Comparison of ENCODE assay signal across 1 cellular context in genomic region chr2:191270303-191271178, GRCh38.
TF ChIP-seq lines count a peak whose summit lies in the region.

No MANE protein-coding gene starts in this region.

TF ChIP-seq in WTC11, 78 proteins besides CTCF, POLR2A, EP300 and RAD21 (continued from another document):
- TF ChIP-seq ZNF512 (CRISPR knock-in tag; IDR thresholded peaks at IDR 0.05; ENCODE audit: borderline replicate concordance) (no peak), FOXP4 (CRISPR knock-in tag; IDR thresholded peaks at IDR 0.05) (no peak), GRHL2 (CRISPR knock-in tag; IDR thresholded peaks at IDR 0.05; ENCODE audit: insufficient replicate concordance, severe bottlenecking) (no peak), ZNF416 (CRISPR knock-in tag; IDR thresholded peaks at IDR 0.05) (no peak), E2F4 (CRISPR knock-in tag; IDR thresholded peaks at IDR 0.05; ENCODE audit: borderline replicate concordance, low read depth) (no peak), GTF2I (CRISPR knock-in tag; conservative IDR thresholded peaks at IDR 0.05) (no peak), NFATC4 (CRISPR knock-in tag; IDR thresholded peaks at IDR 0.05) (no peak)
